ENCODE assay signal across 2 cellular contexts in the genomic region with DNA sequence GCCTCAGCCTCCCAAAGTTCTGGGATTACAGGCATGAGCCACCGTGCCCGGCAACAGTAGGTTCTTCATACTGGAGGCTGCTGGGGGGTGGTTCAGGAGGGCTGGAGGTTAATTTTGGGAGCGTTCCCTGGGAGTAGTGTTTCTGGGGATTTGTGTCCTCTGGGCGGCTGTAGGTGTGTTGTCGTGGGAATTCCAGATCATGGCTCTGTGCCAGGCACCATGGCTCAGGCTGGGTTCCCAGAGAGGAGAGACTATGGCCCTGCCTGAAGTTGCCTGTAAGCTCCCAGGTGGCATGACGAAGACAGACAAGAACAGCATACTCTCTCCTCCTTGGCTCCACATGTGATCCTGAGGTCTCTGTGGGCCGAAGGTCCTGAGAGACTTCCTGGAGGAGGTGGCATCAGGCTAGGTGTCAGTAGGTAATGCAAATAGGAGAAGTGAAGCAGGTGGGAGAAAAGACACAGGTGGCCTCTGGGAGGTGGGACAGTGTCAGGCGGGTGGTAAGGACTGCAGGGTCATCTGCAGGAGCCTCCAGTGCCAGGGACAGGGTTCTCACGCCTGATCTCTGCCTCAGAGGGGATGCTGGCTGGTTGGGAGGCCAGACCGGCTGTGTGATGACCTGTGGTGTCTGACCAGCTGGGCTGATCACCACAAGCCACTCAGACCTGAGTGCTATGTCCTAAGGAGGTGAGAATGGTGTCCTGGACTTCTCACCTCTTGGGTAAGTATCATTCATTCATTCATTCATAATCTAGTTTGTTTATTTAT.
TF ChIP-seq lines count a peak whose summit lies in the region.

No MANE protein-coding gene starts in this region.

TF ChIP-seq in A549, 52 proteins besides CTCF, POLR2A, EP300 and RAD21:
- TF ChIP-seq ZFP36 (IDR thresholded peaks at IDR 0.05; ENCODE audit: borderline replicate concordance, partially characterized antibody) (peak; percentile 65), ZNF302 (CRISPR knock-in tag; IDR thresholded peaks at IDR 0.05) (no peak)

TF ChIP-seq in GM12878, 131 proteins besides CTCF, POLR2A, EP300 and RAD21:
- TF ChIP-seq, protein P1, sequence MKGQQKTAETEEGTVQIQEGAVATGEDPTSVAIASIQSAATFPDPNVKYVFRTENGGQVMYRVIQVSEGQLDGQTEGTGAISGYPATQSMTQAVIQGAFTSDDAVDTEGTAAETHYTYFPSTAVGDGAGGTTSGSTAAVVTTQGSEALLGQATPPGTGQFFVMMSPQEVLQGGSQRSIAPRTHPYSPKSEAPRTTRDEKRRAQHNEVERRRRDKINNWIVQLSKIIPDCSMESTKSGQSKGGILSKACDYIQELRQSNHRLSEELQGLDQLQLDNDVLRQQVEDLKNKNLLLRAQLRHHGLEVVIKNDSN (IDR thresholded peaks at IDR 0.05; ENCODE audit: borderline replicate concordance, extremely low read length, insufficient read depth, low read depth, low read length), result no peak
- TF ChIP-seq ZZZ3 (IDR thresholded peaks at IDR 0.05; ENCODE audit: control insufficient read depth, insufficient read length, low read depth), result no peak
- TF ChIP-seq, protein P2, sequence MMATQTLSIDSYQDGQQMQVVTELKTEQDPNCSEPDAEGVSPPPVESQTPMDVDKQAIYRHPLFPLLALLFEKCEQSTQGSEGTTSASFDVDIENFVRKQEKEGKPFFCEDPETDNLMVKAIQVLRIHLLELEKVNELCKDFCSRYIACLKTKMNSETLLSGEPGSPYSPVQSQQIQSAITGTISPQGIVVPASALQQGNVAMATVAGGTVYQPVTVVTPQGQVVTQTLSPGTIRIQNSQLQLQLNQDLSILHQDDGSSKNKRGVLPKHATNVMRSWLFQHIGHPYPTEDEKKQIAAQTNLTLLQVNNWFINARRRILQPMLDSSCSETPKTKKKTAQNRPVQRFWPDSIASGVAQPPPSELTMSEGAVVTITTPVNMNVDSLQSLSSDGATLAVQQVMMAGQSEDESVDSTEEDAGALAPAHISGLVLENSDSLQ (IDR thresholded peaks at IDR 0.05), result no peak
- no peak for TF ChIP-seq HDAC6 (IDR thresholded peaks at IDR 0.05; ENCODE audit: unreplicated experiment)
- TF ChIP-seq, protein P3, sequence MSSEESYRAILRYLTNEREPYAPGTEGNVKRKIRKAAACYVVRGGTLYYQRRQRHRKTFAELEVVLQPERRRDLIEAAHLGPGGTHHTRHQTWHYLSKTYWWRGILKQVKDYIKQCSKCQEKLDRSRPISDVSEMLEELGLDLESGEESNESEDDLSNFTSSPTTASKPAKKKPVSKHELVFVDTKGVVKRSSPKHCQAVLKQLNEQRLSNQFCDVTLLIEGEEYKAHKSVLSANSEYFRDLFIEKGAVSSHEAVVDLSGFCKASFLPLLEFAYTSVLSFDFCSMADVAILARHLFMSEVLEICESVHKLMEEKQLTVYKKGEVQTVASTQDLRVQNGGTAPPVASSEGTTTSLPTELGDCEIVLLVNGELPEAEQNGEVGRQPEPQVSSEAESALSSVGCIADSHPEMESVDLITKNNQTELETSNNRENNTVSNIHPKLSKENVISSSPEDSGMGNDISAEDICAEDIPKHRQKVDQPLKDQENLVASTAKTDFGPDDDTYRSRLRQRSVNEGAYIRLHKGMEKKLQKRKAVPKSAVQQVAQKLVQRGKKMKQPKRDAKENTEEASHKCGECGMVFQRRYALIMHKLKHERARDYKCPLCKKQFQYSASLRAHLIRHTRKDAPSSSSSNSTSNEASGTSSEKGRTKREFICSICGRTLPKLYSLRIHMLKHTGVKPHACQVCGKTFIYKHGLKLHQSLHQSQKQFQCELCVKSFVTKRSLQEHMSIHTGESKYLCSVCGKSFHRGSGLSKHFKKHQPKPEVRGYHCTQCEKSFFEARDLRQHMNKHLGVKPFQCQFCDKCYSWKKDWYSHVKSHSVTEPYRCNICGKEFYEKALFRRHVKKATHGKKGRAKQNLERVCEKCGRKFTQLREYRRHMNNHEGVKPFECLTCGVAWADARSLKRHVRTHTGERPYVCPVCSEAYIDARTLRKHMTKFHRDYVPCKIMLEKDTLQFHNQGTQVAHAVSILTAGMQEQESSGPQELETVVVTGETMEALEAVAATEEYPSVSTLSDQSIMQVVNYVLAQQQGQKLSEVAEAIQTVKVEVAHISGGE (CRISPR knock-in tag; IDR thresholded peaks at IDR 0.05), result no peak
- no peak for TF ChIP-seq POU2F2 (IDR thresholded peaks at IDR 0.05; ENCODE audit: borderline replicate concordance, low read depth, low read length)
- TF ChIP-seq, protein P4, sequence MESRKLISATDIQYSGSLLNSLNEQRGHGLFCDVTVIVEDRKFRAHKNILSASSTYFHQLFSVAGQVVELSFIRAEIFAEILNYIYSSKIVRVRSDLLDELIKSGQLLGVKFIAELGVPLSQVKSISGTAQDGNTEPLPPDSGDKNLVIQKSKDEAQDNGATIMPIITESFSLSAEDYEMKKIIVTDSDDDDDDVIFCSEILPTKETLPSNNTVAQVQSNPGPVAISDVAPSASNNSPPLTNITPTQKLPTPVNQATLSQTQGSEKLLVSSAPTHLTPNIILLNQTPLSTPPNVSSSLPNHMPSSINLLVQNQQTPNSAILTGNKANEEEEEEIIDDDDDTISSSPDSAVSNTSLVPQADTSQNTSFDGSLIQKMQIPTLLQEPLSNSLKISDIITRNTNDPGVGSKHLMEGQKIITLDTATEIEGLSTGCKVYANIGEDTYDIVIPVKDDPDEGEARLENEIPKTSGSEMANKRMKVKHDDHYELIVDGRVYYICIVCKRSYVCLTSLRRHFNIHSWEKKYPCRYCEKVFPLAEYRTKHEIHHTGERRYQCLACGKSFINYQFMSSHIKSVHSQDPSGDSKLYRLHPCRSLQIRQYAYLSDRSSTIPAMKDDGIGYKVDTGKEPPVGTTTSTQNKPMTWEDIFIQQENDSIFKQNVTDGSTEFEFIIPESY (IDR thresholded peaks at IDR 0.05), result no peak
- no peak for TF ChIP-seq RBBP5 (conservative IDR thresholded peaks at IDR 0.05)
- TF ChIP-seq, protein P5, sequence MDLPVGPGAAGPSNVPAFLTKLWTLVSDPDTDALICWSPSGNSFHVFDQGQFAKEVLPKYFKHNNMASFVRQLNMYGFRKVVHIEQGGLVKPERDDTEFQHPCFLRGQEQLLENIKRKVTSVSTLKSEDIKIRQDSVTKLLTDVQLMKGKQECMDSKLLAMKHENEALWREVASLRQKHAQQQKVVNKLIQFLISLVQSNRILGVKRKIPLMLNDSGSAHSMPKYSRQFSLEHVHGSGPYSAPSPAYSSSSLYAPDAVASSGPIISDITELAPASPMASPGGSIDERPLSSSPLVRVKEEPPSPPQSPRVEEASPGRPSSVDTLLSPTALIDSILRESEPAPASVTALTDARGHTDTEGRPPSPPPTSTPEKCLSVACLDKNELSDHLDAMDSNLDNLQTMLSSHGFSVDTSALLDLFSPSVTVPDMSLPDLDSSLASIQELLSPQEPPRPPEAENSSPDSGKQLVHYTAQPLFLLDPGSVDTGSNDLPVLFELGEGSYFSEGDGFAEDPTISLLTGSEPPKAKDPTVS (IDR thresholded peaks at IDR 0.05; ENCODE audit: low read depth, low read length), result no peak
